1 cellular context compared by ENCODE assay signal in the genomic region with DNA sequence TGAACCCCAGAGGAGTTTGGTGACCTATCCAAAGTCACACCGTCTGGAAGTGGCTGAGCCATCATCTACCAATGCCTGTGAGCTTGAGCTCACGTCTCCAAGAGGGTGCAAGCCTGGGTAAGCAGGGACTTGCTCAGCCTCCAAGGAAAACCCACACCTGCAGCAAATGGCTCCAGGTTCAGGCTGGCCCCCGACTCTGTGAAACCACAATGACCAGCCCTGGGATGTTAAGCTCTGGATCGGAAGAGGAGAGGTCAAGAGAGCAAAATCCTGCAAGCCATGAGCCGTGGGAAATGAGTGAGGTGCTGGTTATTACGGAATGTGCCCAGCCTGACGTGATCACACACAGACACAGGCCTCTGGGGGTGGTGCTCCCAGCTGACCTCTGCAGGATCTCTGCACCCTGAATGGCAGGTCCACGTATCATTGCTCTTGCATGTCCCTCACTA.
TF ChIP-seq lines count a peak whose summit lies in the region.

No MANE protein-coding gene starts in this region.

TF ChIP-seq in IMR-90, 13 proteins besides CTCF, POLR2A, EP300 and RAD21 (continued from another document):
- no peak for TF ChIP-seq BHLHE40 (IDR thresholded peaks at IDR 0.05; ENCODE audit: low read depth, low read length)
